17 cellular contexts compared by ENCODE assay signal in genomic region chr10:49441488-49442476, GRCh38. TPM values are rescaled to one million over a fixed set of nuclear protein-coding genes. Genes with fewer than 3 reads are reported as not detected.
DNase-seq lines count a peak whose midpoint lies in the region; ATAC-seq and TF ChIP-seq lines count a peak whose summit lies in the region.
"Had no signal": no experiment of that assay in that cellular context is flagged by ENCODE, and none has a peak within 500 bp of the region (broad histone marks: within the 10 kb centered on the region; RNA-seq: fewer than 3 reads in every experiment).

No MANE protein-coding gene starts in this region.

- peaks cover 21% of the 10 kb centered on the region for H3K4me1 Mint-ChIP-seq in activated CD4-positive, alpha-beta T cell treated with anti-CD3 and anti-CD28 coated beads, Interleukin-2, amount 10 ng/mL, durations not matched to agents 7 days and 5 days
- peaks cover 16% of the 10 kb centered on the region for H3K4me1 Mint-ChIP-seq in WTC11
- peaks cover 13 to 25% of the 10 kb centered on the region in 2 donors for H3K4me1 Mint-ChIP-seq in effector memory CD8-positive, alpha-beta T cell (ENCODE audit: low read depth in 2 of 2)
- H3K4me1 Mint-ChIP-seq in stimulated activated memory B cell treated with anti-CD40 and anti-IgM and Interleukin-4, amounts not matched to agents 10 μg/mL and 1 μg/mL and 100 μg/mL, for 72 hours, result peaks cover 7% of the 10 kb centered on the region

- ATAC-seq in WTC11 (peak; percentile 34), HG02884 (IDR thresholded peaks at IDR 0.05; ENCODE audit: unreplicated experiment) (no peak), GM21619 (IDR thresholded peaks at IDR 0.05; ENCODE audit: unreplicated experiment) (no peak)
- peak; percentile 86 for ATAC-seq in effector memory CD8-positive, alpha-beta T cell (replicated peaks)
- peak; percentile 41 for ATAC-seq in stimulated activated memory B cell treated with anti-CD40 and anti-IgM and Interleukin-4, amounts not matched to agents 10 μg/mL and 1 μg/mL and 100 μg/mL, for 72 hours
- ATAC-seq: HCT116, left lung, upper lobe of right lung had no signal

- TF ChIP-seq CTCF in WTC11 (IDR thresholded peaks at IDR 0.05), result no peak

- no peak overlapping the region for H3K27ac Mint-ChIP-seq in activated CD4-positive, alpha-beta T cell treated with anti-CD3 and anti-CD28 coated beads, Interleukin-2, amount 10 ng/mL, durations not matched to agents 7 days and 5 days
- peak overlapping the region; percentile 51; the same call in 1 of the 2 replicates for H3K27ac Mint-ChIP-seq in WTC11
- peak overlapping the region; percentile 54 to 56 for H3K27ac Mint-ChIP-seq in effector memory CD8-positive, alpha-beta T cell
- no peak overlapping the region for H3K27ac Mint-ChIP-seq in stimulated activated memory B cell treated with anti-CD40 and anti-IgM and Interleukin-4, amounts not matched to agents 10 μg/mL and 1 μg/mL and 100 μg/mL, for 72 hours

- H3K4me3 Mint-ChIP-seq in activated CD4-positive, alpha-beta T cell treated with anti-CD3 and anti-CD28 coated beads, Interleukin-2, amount 10 ng/mL, durations not matched to agents 7 days and 5 days, result peak overlapping the region; percentile 41
- H3K4me3 Mint-ChIP-seq in WTC11, result no peak overlapping the region
- peak overlapping the region; percentile 72 to 79 for H3K4me3 Mint-ChIP-seq in effector memory CD8-positive, alpha-beta T cell
- H3K4me3 Mint-ChIP-seq in stimulated activated memory B cell treated with anti-CD40 and anti-IgM and Interleukin-4, amounts not matched to agents 10 μg/mL and 1 μg/mL and 100 μg/mL, for 72 hours, result peak overlapping the region; percentile 45

- CTCF ChIA-PET in activated CD4-positive, alpha-beta T cell treated with anti-CD3 and anti-CD28 coated beads, Interleukin-2, amount 10 ng/mL, durations not matched to agents 7 days and 5 days (lab: Charles Lee), result no interaction called here
- CTCF ChIA-PET in WTC11 (lab: Charles Lee), result interaction anchor here (0.6 kb wide), 1 partner anchor 34 kb away, joined by 3 read pairs; no protein-coding TSS in a partner anchor

- DNase-seq in activated CD4-positive, alpha-beta T cell treated with anti-CD3 and anti-CD28 coated beads, Interleukin-2, amount 10 ng/mL, durations not matched to agents 7 days and 5 days, result peak; percentile 13
- no peak for DNase-seq in activated CD4-positive, alpha-beta T cell treated with anti-CD3 and anti-CD28 coated beads, Interleukin-2, amount 50 U/mL, for 1 hour
- DNase-seq in WTC11 (ENCODE audit: low spot score), result no peak
- peak; percentile 12 to 19 (median 19) for DNase-seq in effector memory CD8-positive, alpha-beta T cell
- no peak for DNase-seq in SK-N-DZ (ENCODE audit: low spot score)
- DNase-seq: adrenal gland; DMS153; effector CD4-positive, alpha-beta T cell; NCI-H1694 treated with DMSO at 0.1 percent for 48 hours; NCI-H82; Right ventricle myocardium superior; upper lobe of right lung had no signal

- POLR2A ChIA-PET in activated CD4-positive, alpha-beta T cell treated with anti-CD3 and anti-CD28 coated beads, Interleukin-2, amount 10 ng/mL, durations not matched to agents 7 days and 5 days (lab: Charles Lee), result no interaction called here
- POLR2A ChIA-PET in WTC11 (lab: Charles Lee), result no interaction called here

- H3K27me3 Mint-ChIP-seq in activated CD4-positive, alpha-beta T cell treated with anti-CD3 and anti-CD28 coated beads, Interleukin-2, amount 10 ng/mL, durations not matched to agents 7 days and 5 days, result peaks cover 4% of the 10 kb centered on the region
- H3K27me3 Mint-ChIP-seq in WTC11 (ENCODE audit: low read depth), result no peaks in the 10 kb centered on the region
- H3K27me3 Mint-ChIP-seq in effector memory CD8-positive, alpha-beta T cell, result peaks cover 0 to 5% of the 10 kb centered on the region in 2 donors
- H3K27me3 Mint-ChIP-seq in stimulated activated memory B cell treated with anti-CD40 and anti-IgM and Interleukin-4, amounts not matched to agents 10 μg/mL and 1 μg/mL and 100 μg/mL, for 72 hours, result no peaks in the 10 kb centered on the region

- H3K9me3 Mint-ChIP-seq in activated CD4-positive, alpha-beta T cell treated with anti-CD3 and anti-CD28 coated beads, Interleukin-2, amount 10 ng/mL, durations not matched to agents 7 days and 5 days, result no peaks in the 10 kb centered on the region
- H3K9me3 Mint-ChIP-seq in WTC11, result peaks cover 22% of the 10 kb centered on the region
- H3K9me3 Mint-ChIP-seq in effector memory CD8-positive, alpha-beta T cell, result no peaks in the 10 kb centered on the region
- H3K9me3 Mint-ChIP-seq in stimulated activated memory B cell treated with anti-CD40 and anti-IgM and Interleukin-4, amounts not matched to agents 10 μg/mL and 1 μg/mL and 100 μg/mL, for 72 hours, result peaks cover 9% of the 10 kb centered on the region

- H3K36me3 Mint-ChIP-seq in activated CD4-positive, alpha-beta T cell treated with anti-CD3 and anti-CD28 coated beads, Interleukin-2, amount 10 ng/mL, durations not matched to agents 7 days and 5 days (ENCODE audit: low read depth), result no peaks in the 10 kb centered on the region
- H3K36me3 Mint-ChIP-seq in WTC11, result 0 out of 2 replicates have a peak, but pooled peaks cover 6% of the 10 kb centered on the region
- no peaks in the 10 kb centered on the region for H3K36me3 Mint-ChIP-seq in effector memory CD8-positive, alpha-beta T cell (ENCODE audit: insufficient read depth)
- peaks cover 48% of the 10 kb centered on the region for H3K36me3 Mint-ChIP-seq in stimulated activated memory B cell treated with anti-CD40 and anti-IgM and Interleukin-4, amounts not matched to agents 10 μg/mL and 1 μg/mL and 100 μg/mL, for 72 hours

TF ChIP-seq in WTC11, 78 proteins besides CTCF, POLR2A, EP300 and RAD21 (continues in another document):
- no peak for TF ChIP-seq ATF1 (CRISPR knock-in tag; IDR thresholded peaks at IDR 0.05)
- no peak for TF ChIP-seq NFE2L1 (CRISPR knock-in tag; IDR thresholded peaks at IDR 0.05)
- no peak for TF ChIP-seq ZNF263 (CRISPR knock-in tag; IDR thresholded peaks at IDR 0.05; ENCODE audit: low read depth)
- no peak for TF ChIP-seq NFYB (CRISPR knock-in tag; conservative IDR thresholded peaks at IDR 0.05; ENCODE audit: low read depth)
- TF ChIP-seq OVOL2 (CRISPR knock-in tag; IDR thresholded peaks at IDR 0.05; ENCODE audit: borderline replicate concordance), result no peak
- no peak for TF ChIP-seq ZNF425 (CRISPR knock-in tag; conservative IDR thresholded peaks at IDR 0.05)
- no peak for TF ChIP-seq ZNF532 (CRISPR knock-in tag; IDR thresholded peaks at IDR 0.05; ENCODE audit: borderline replicate concordance)
- TF ChIP-seq FOXP1 (CRISPR knock-in tag; IDR thresholded peaks at IDR 0.05; ENCODE audit: borderline replicate concordance), result no peak

RNA-seq across cellular contexts. Expression of gene DRGX, which starts 45.9 kb away (rescaled TPM):
- not detected for total RNA-seq in activated CD4-positive, alpha-beta T cell treated with anti-CD3 and anti-CD28 coated beads, Interleukin-2, amount 10 ng/mL, durations not matched to agents 7 days and 5 days
- not detected in 3 replicates for total RNA-seq in WTC11 (2021)
- 2.2 and 8.5 TPM in 2 replicates for polyA plus RNA-seq in SK-N-DZ (2014; cell fraction: cytosol; rRNA removed)
- 1.8 and 2.8 TPM in 2 replicates for polyA plus RNA-seq in SK-N-DZ (2014; cell fraction: nucleus; rRNA removed)
- total RNA-seq: Right ventricle myocardium superior, upper lobe of right lung had no signal

Comparison
In these comparisons a context has a peak if more than half of its experiments do, and no peak if none do; other contexts are left out.
1. DNase-seq: peak in activated CD4-positive, alpha-beta T cell treated with anti-CD3 and anti-CD28 coated beads, Interleukin-2, amount 10 ng/mL, durations not matched to agents 7 days and 5 days (single experiment) and effector memory CD8-positive, alpha-beta T cell (3 of 3); none in activated CD4-positive, alpha-beta T cell treated with anti-CD3 and anti-CD28 coated beads, Interleukin-2, amount 50 U/mL, for 1 hour (single experiment), WTC11 (single experiment) and SK-N-DZ (single experiment).
2. H3K27ac Mint-ChIP-seq: peak in WTC11 (single experiment) and effector memory CD8-positive, alpha-beta T cell (2 of 2); none in activated CD4-positive, alpha-beta T cell treated with anti-CD3 and anti-CD28 coated beads, Interleukin-2, amount 10 ng/mL, durations not matched to agents 7 days and 5 days (single experiment) and stimulated activated memory B cell treated with anti-CD40 and anti-IgM and Interleukin-4, amounts not matched to agents 10 μg/mL and 1 μg/mL and 100 μg/mL, for 72 hours (single experiment).
3. ATAC-seq: peak in WTC11 (single experiment), effector memory CD8-positive, alpha-beta T cell (single experiment) and stimulated activated memory B cell treated with anti-CD40 and anti-IgM and Interleukin-4, amounts not matched to agents 10 μg/mL and 1 μg/mL and 100 μg/mL, for 72 hours (single experiment); none in HG02884 (single experiment) and GM21619 (single experiment).